ENCODE assay signal across 1 cellular context in genomic region chr1:155127672-155128468, GRCh38.
TF ChIP-seq lines count a peak whose summit lies in the region.

TSS of gene EFNA1 (plus strand) at chr1:155127876. CDS start at chr1:155127978, 102 bp downstream.

TF ChIP-seq in HepG2, 621 proteins besides CTCF, POLR2A, EP300 and RAD21 (continued from another document and continues in another):
- TF ChIP-seq, protein P1, sequence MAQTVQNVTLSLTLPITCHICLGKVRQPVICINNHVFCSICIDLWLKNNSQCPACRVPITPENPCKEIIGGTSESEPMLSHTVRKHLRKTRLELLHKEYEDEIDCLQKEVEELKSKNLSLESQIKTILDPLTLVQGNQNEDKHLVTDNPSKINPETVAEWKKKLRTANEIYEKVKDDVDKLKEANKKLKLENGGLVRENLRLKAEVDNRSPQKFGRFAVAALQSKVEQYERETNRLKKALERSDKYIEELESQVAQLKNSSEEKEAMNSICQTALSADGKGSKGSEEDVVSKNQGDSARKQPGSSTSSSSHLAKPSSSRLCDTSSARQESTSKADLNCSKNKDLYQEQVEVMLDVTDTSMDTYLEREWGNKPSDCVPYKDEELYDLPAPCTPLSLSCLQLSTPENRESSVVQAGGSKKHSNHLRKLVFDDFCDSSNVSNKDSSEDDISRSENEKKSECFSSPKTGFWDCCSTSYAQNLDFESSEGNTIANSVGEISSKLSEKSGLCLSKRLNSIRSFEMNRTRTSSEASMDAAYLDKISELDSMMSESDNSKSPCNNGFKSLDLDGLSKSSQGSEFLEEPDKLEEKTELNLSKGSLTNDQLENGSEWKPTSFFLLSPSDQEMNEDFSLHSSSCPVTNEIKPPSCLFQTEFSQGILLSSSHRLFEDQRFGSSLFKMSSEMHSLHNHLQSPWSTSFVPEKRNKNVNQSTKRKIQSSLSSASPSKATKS (CRISPR knock-in tag; IDR thresholded peaks at IDR 0.05), result peak; percentile 26; the same call in 1 of the 2 replicates
- TF ChIP-seq ZSCAN31 (CRISPR knock-in tag; IDR thresholded peaks at IDR 0.05; ENCODE audit: low read depth), result 0 out of 2 replicates have a peak, but pooled peaks have one; percentile 2
- no peak for TF ChIP-seq ZFP36 (IDR thresholded peaks at IDR 0.05; ENCODE audit: borderline replicate concordance, low read depth, low read length, partially characterized antibody)
- TF ChIP-seq ZC3H13 (CRISPR knock-in tag; IDR thresholded peaks at IDR 0.05), result peak; percentile 64
- peak; percentile 15; the same call in 1 of the 2 replicates for TF ChIP-seq ZNF766 (CRISPR knock-in tag; IDR thresholded peaks at IDR 0.05; ENCODE audit: borderline replicate concordance)
- TF ChIP-seq, protein P2, sequence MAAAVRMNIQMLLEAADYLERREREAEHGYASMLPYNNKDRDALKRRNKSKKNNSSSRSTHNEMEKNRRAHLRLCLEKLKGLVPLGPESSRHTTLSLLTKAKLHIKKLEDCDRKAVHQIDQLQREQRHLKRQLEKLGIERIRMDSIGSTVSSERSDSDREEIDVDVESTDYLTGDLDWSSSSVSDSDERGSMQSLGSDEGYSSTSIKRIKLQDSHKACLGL (CRISPR knock-in tag; IDR thresholded peaks at IDR 0.05), result peak; percentile 55; the same call in 1 of the 2 replicates
- TF ChIP-seq, protein P3, sequence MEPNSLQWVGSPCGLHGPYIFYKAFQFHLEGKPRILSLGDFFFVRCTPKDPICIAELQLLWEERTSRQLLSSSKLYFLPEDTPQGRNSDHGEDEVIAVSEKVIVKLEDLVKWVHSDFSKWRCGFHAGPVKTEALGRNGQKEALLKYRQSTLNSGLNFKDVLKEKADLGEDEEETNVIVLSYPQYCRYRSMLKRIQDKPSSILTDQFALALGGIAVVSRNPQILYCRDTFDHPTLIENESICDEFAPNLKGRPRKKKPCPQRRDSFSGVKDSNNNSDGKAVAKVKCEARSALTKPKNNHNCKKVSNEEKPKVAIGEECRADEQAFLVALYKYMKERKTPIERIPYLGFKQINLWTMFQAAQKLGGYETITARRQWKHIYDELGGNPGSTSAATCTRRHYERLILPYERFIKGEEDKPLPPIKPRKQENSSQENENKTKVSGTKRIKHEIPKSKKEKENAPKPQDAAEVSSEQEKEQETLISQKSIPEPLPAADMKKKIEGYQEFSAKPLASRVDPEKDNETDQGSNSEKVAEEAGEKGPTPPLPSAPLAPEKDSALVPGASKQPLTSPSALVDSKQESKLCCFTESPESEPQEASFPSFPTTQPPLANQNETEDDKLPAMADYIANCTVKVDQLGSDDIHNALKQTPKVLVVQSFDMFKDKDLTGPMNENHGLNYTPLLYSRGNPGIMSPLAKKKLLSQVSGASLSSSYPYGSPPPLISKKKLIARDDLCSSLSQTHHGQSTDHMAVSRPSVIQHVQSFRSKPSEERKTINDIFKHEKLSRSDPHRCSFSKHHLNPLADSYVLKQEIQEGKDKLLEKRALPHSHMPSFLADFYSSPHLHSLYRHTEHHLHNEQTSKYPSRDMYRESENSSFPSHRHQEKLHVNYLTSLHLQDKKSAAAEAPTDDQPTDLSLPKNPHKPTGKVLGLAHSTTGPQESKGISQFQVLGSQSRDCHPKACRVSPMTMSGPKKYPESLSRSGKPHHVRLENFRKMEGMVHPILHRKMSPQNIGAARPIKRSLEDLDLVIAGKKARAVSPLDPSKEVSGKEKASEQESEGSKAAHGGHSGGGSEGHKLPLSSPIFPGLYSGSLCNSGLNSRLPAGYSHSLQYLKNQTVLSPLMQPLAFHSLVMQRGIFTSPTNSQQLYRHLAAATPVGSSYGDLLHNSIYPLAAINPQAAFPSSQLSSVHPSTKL (CRISPR knock-in tag; IDR thresholded peaks at IDR 0.05), result no peak
- peak; percentile 24; the same call in 1 of the 2 replicates for TF ChIP-seq ZNF615 (CRISPR knock-in tag; IDR thresholded peaks at IDR 0.05; ENCODE audit: borderline replicate concordance)
- TF ChIP-seq, protein P4, sequence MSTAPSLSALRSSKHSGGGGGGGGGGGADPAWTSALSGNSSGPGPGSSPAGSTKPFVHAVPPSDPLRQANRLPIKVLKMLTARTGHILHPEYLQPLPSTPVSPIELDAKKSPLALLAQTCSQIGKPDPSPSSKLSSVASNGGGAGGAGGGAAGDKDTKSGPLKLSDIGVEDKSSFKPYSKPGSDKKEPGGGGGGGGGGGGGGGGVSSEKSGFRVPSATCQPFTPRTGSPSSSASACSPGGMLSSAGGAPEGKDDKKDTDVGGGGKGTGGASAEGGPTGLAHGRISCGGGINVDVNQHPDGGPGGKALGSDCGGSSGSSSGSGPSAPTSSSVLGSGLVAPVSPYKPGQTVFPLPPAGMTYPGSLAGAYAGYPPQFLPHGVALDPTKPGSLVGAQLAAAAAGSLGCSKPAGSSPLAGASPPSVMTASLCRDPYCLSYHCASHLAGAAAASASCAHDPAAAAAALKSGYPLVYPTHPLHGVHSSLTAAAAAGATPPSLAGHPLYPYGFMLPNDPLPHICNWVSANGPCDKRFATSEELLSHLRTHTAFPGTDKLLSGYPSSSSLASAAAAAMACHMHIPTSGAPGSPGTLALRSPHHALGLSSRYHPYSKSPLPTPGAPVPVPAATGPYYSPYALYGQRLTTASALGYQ (CRISPR knock-in tag; IDR thresholded peaks at IDR 0.05), result 0 out of 2 replicates have a peak, but pooled peaks have one; percentile 8
- TF ChIP-seq GFI1 (CRISPR knock-in tag; IDR thresholded peaks at IDR 0.05; ENCODE audit: borderline replicate concordance), result 0 out of 2 replicates have a peak, but pooled peaks have one; percentile 34
- TF ChIP-seq ZNF142 (CRISPR knock-in tag; IDR thresholded peaks at IDR 0.05), result 0 out of 2 replicates have a peak, but pooled peaks have one; percentile 16
- TF ChIP-seq AGO2 (optimal IDR thresholded peaks at IDR 0.05; ENCODE audit: low read depth, low read length), result peak; percentile 93
- TF ChIP-seq SALL2 (CRISPR knock-in tag; IDR thresholded peaks at IDR 0.05), result 0 out of 2 replicates have a peak, but pooled peaks have one; percentile 48
- TF ChIP-seq ZNF687 (CRISPR knock-in tag; IDR thresholded peaks at IDR 0.05), result peak; percentile 45; the same call in 1 of the 2 replicates
- 0 out of 2 replicates have a peak, but pooled peaks have one; percentile 1 for TF ChIP-seq ZNF451 (CRISPR knock-in tag; IDR thresholded peaks at IDR 0.05)
- TF ChIP-seq KDM4B (CRISPR knock-in tag; IDR thresholded peaks at IDR 0.05), result 0 out of 2 replicates have a peak, but pooled peaks have one; percentile 18
- no peak for TF ChIP-seq ZNF605 (CRISPR knock-in tag; IDR thresholded peaks at IDR 0.05)
- TF ChIP-seq ZMAT3 (CRISPR knock-in tag; conservative IDR thresholded peaks at IDR 0.05), result peak; percentile 20; the same call in 1 of the 2 replicates
- TF ChIP-seq HDAC1 (CRISPR knock-in tag; IDR thresholded peaks at IDR 0.05), result peak; percentile 26; the same call in 1 of the 2 replicates
- peak; percentile 38; the same call in 1 of the 2 replicates for TF ChIP-seq ZFP36L1 (CRISPR knock-in tag; IDR thresholded peaks at IDR 0.05)
- TF ChIP-seq SRF (IDR thresholded peaks at IDR 0.05; ENCODE audit: low read depth, low read length), result no peak
- 0 out of 2 replicates have a peak, but pooled peaks have one; percentile 8 for TF ChIP-seq SIN3B (IDR thresholded peaks at IDR 0.05; ENCODE audit: low read length)
- TF ChIP-seq ZSCAN30 (CRISPR knock-in tag; IDR thresholded peaks at IDR 0.05), result peak; percentile 36; the same call in 1 of the 2 replicates
- peak; percentile 81; the same call in 1 of the 2 replicates for TF ChIP-seq SIN3A (IDR thresholded peaks at IDR 0.05; ENCODE audit: borderline replicate concordance, low read depth, low read length)
- TF ChIP-seq HNF4A (CRISPR knock-in tag; IDR thresholded peaks at IDR 0.05), result no peak
- TF ChIP-seq ZNF235 (CRISPR knock-in tag; IDR thresholded peaks at IDR 0.05; ENCODE audit: borderline replicate concordance), result 0 out of 2 replicates have a peak, but pooled peaks have one; percentile 37
- TF ChIP-seq ZNF34 (CRISPR knock-in tag; IDR thresholded peaks at IDR 0.05; ENCODE audit: borderline replicate concordance), result no peak
- TF ChIP-seq POLR2AphosphoS5 (IDR thresholded peaks at IDR 0.05; ENCODE audit: low read depth, low read length), result peak; percentile 94
- no peak for TF ChIP-seq EED (CRISPR knock-in tag; IDR thresholded peaks at IDR 0.05)
- TF ChIP-seq STAT5B (CRISPR knock-in tag; IDR thresholded peaks at IDR 0.05), result no peak
- peak; percentile 37; the same call in 1 of the 2 replicates for TF ChIP-seq HNF4G (IDR thresholded peaks at IDR 0.05; ENCODE audit: borderline replicate concordance, low read depth, low read length)
- no peak for TF ChIP-seq HNF4G (CRISPR knock-in tag; IDR thresholded peaks at IDR 0.05; ENCODE audit: borderline replicate concordance, low read depth)
- no peak for TF ChIP-seq FOSL2 (CRISPR knock-in tag; IDR thresholded peaks at IDR 0.05)
- no peak for TF ChIP-seq ZFAT (CRISPR knock-in tag; conservative IDR thresholded peaks at IDR 0.05)
- TF ChIP-seq ZNF253 (CRISPR knock-in tag; IDR thresholded peaks at IDR 0.05; ENCODE audit: borderline replicate concordance), result peak; percentile 35; the same call in 1 of the 2 replicates
- TF ChIP-seq SNAI1 (CRISPR knock-in tag; IDR thresholded peaks at IDR 0.05; ENCODE audit: borderline replicate concordance), result 0 out of 2 replicates have a peak, but pooled peaks have one; percentile 67
- TF ChIP-seq ZKSCAN5 (CRISPR knock-in tag; IDR thresholded peaks at IDR 0.05), result no peak
